10 cellular contexts compared by ENCODE assay signal in the genomic region with DNA sequence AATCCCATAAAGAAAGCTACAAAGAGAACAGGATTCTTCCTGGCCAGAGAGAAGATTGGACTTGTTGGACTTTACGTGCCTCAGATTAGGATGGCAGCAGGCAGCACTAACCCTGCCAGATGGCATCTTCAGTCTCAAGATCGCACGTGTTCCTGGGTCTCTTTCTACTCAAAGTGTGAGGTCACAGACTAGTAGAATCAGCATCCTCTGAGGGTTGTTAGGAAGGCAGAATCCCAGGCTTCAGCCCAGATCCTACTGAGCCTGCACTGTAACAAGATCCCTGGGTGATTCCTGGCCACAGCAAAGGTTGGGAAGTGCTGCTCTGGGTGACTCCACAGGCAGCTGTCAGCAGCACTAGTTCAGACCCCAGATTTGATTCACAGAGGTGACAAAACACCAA. TPM values are rescaled to one million over a fixed set of nuclear protein-coding genes. Genes with fewer than 3 reads are reported as not detected.
A peak's percentile ranks its signal among the peaks of the same experiment; 100 is the strongest.
DNase-seq lines count a peak whose midpoint lies in the region; ATAC-seq, FAIRE-seq and TF ChIP-seq lines count a peak whose summit lies in the region.
"Had no signal": no experiment of that assay in that cellular context is flagged by ENCODE, and none has a peak within 500 bp of the region (broad histone marks: within the 10 kb centered on the region; RNA-seq: fewer than 3 reads in every experiment).

No MANE protein-coding gene starts in this region.

- ATAC-seq in stimulated activated memory B cell treated with anti-CD40 and anti-IgM and Interleukin-4, amounts not matched to agents 10 μg/mL and 1 μg/mL and 100 μg/mL, for 72 hours: peak; percentile 4
- no peak for ATAC-seq in HG02610 (IDR thresholded peaks at IDR 0.05; ENCODE audit: unreplicated experiment)
- no peak for ATAC-seq in GM21723 (IDR thresholded peaks at IDR 0.05; ENCODE audit: unreplicated experiment)

- no peak overlapping the region for H3K27ac ChIP-seq in astrocyte (ENCODE audit: low read depth, low read length)
- H3K27ac ChIP-seq in hepatocyte: peak overlapping the region; percentile 67

- peaks cover 76% of the 10 kb centered on the region for H3K4me1 Mint-ChIP-seq in HFFc6 (ENCODE audit: low read depth)
- peaks cover 56% of the 10 kb centered on the region for H3K4me1 Mint-ChIP-seq in astrocyte (ENCODE audit: low read depth, unreplicated experiment)
- H3K4me1 Mint-ChIP-seq in stimulated activated memory B cell treated with anti-CD40 and anti-IgM and Interleukin-4, amounts not matched to agents 10 μg/mL and 1 μg/mL and 100 μg/mL, for 72 hours: no peaks in the 10 kb centered on the region

- H4K20me1 ChIP-seq in astrocyte (ENCODE audit: insufficient read depth, low read length) (no peaks in the 10 kb centered on the region), hepatocyte (ENCODE audit: insufficient read depth, poor library complexity, severe bottlenecking) (peaks cover 12% of the 10 kb centered on the region)

- whole genome bisulfite sequencing in hepatocyte (ENCODE audit: low lambda C conversion rate, missing lambda C conversion rate): 63% methylated on average over 3 of the region's 3 CpGs

- H3K27me3 Mint-ChIP-seq in HFFc6 (ENCODE audit: insufficient read depth): no peaks in the 10 kb centered on the region
- H3K27me3 Mint-ChIP-seq in astrocyte (ENCODE audit: low read depth, unreplicated experiment): peaks cover 7% of the 10 kb centered on the region
- H3K27me3 Mint-ChIP-seq in stimulated activated memory B cell treated with anti-CD40 and anti-IgM and Interleukin-4, amounts not matched to agents 10 μg/mL and 1 μg/mL and 100 μg/mL, for 72 hours: peaks cover 40% of the 10 kb centered on the region

- H3K4me3 ChIP-seq in astrocyte (ENCODE audit: insufficient read depth, low read depth, low read length): no peak overlapping the region
- H3K4me3 ChIP-seq in hepatocyte: no peak overlapping the region

- peak; percentile 28 for DNase-seq in HFFc6
- peak; percentile 53 for DNase-seq in astrocyte (ENCODE audit: low read depth)
- no peak for DNase-seq in hepatocyte (ENCODE audit: low spot score)
- DNase-seq in SHP77 treated with DMSO at 0.1 percent for 48 hours (lab: John Stamatoyannopoulos, UW): no peak
- no peak for DNase-seq in OCI-M1 (lab: John Stamatoyannopoulos, UW)
- DNase-seq: activated CD4-positive, alpha-beta T cell treated with anti-CD3 and anti-CD28 coated beads for 1 hour had no signal

- no peaks in the 10 kb centered on the region for H3K9me3 ChIP-seq in astrocyte (ENCODE audit: insufficient read depth, low read depth, low read length)
- no peaks in the 10 kb centered on the region for H3K9me3 ChIP-seq in hepatocyte (ENCODE audit: low read depth)

- H3K4me1 ChIP-seq in astrocyte (ENCODE audit: insufficient read depth, low read length): peaks cover 34% of the 10 kb centered on the region
- peaks cover 70% of the 10 kb centered on the region for H3K4me1 ChIP-seq in hepatocyte (ENCODE audit: insufficient read depth)

- no peak overlapping the region for H3K9ac ChIP-seq in astrocyte (ENCODE audit: low read length)

- no peak for FAIRE-seq in astrocyte (lab: Jason Lieb, UNC)

- TF ChIP-seq CTCF in HFFc6 (IDR thresholded peaks at IDR 0.05) (no peak), astrocyte (IDR thresholded peaks at IDR 0.05; ENCODE audit: insufficient read depth, low read depth, low read length) (no peak), hepatocyte (IDR thresholded peaks at IDR 0.05; ENCODE audit: poor library complexity) (no peak)

- H3K36me3 Mint-ChIP-seq in HFFc6 (ENCODE audit: low read depth): peaks cover 5% of the 10 kb centered on the region
- no peaks in the 10 kb centered on the region for H3K36me3 Mint-ChIP-seq in astrocyte (ENCODE audit: low read depth, unreplicated experiment)
- no peaks in the 10 kb centered on the region for H3K36me3 Mint-ChIP-seq in stimulated activated memory B cell treated with anti-CD40 and anti-IgM and Interleukin-4, amounts not matched to agents 10 μg/mL and 1 μg/mL and 100 μg/mL, for 72 hours

- H3K4me2 ChIP-seq in astrocyte (ENCODE audit: low read length): no peak overlapping the region
- H3K4me2 ChIP-seq in hepatocyte: peak overlapping the region; percentile 76

- H3K79me2 ChIP-seq in astrocyte (ENCODE audit: insufficient read depth, low read length) (no peaks in the 10 kb centered on the region), hepatocyte (peaks cover 70% of the 10 kb centered on the region)

- H3K27me3 ChIP-seq in astrocyte (ENCODE audit: insufficient read depth, low read length): no peaks in the 10 kb centered on the region
- no peaks in the 10 kb centered on the region for H3K27me3 ChIP-seq in hepatocyte

- H3K27ac Mint-ChIP-seq in HFFc6 (peak overlapping the region; percentile 92), astrocyte (ENCODE audit: unreplicated experiment) (peak overlapping the region; percentile 75)
- H3K27ac Mint-ChIP-seq in stimulated activated memory B cell treated with anti-CD40 and anti-IgM and Interleukin-4, amounts not matched to agents 10 μg/mL and 1 μg/mL and 100 μg/mL, for 72 hours: no peak overlapping the region

- H3K36me3 ChIP-seq in astrocyte (ENCODE audit: insufficient read depth, low read length) (no peaks in the 10 kb centered on the region), hepatocyte (replicated peaks; ENCODE audit: insufficient read depth, low read depth) (no peaks in the 10 kb centered on the region)

- no peaks in the 10 kb centered on the region for H3K9me2 ChIP-seq in hepatocyte (replicated peaks; ENCODE audit: insufficient read depth)

- H3K9me3 Mint-ChIP-seq in HFFc6 (no peaks in the 10 kb centered on the region), astrocyte (ENCODE audit: unreplicated experiment) (no peaks in the 10 kb centered on the region)
- no peaks in the 10 kb centered on the region for H3K9me3 Mint-ChIP-seq in stimulated activated memory B cell treated with anti-CD40 and anti-IgM and Interleukin-4, amounts not matched to agents 10 μg/mL and 1 μg/mL and 100 μg/mL, for 72 hours
- H3K9me3 Mint-ChIP-seq: central memory CD8-positive, alpha-beta T cell had no signal

- H2AFZ ChIP-seq in astrocyte (ENCODE audit: low read depth, low read length): no peak overlapping the region
- no peak overlapping the region for H2AFZ ChIP-seq in hepatocyte

- H3K4me3 Mint-ChIP-seq in HFFc6 (peak overlapping the region; percentile 87), astrocyte (ENCODE audit: unreplicated experiment) (peak overlapping the region; percentile 51)
- H3K4me3 Mint-ChIP-seq in stimulated activated memory B cell treated with anti-CD40 and anti-IgM and Interleukin-4, amounts not matched to agents 10 μg/mL and 1 μg/mL and 100 μg/mL, for 72 hours: no peak overlapping the region
- H3K4me3 Mint-ChIP-seq: central memory CD8-positive, alpha-beta T cell had no signal

RNA-seq across cellular contexts. Expression of gene EPAS1, which starts 39.4 kb away (rescaled TPM):
- 100 to 1,000 TPM in 4 of 6 experiments, 10 to 100 TPM in 2; 93.5 to 115 (median 101) TPM for total RNA-seq in HFFc6 (2021; fragmentation: NEBNext Ultra II Directional; extraction: Animal tissue kit (Norgen Biotek cat#: 25700))
- 42.8 and 42.9 TPM in 2 replicates for total RNA-seq in astrocyte
- total RNA-seq in hepatocyte: 98.3 and 112 TPM in 2 replicates
- polyA plus RNA-seq in hepatocyte: 111 and 115 TPM in 2 replicates

Comparison
In these comparisons a context has a peak if more than half of its experiments do, and no peak if none do; other contexts are left out.
1. DNase-seq: peak in HFFc6 (single experiment) and astrocyte (single experiment); none in hepatocyte (single experiment), SHP77 treated with DMSO at 0.1 percent for 48 hours (single experiment) and OCI-M1 (single experiment).